9 cellular contexts compared by ENCODE assay signal in the genomic region with DNA sequence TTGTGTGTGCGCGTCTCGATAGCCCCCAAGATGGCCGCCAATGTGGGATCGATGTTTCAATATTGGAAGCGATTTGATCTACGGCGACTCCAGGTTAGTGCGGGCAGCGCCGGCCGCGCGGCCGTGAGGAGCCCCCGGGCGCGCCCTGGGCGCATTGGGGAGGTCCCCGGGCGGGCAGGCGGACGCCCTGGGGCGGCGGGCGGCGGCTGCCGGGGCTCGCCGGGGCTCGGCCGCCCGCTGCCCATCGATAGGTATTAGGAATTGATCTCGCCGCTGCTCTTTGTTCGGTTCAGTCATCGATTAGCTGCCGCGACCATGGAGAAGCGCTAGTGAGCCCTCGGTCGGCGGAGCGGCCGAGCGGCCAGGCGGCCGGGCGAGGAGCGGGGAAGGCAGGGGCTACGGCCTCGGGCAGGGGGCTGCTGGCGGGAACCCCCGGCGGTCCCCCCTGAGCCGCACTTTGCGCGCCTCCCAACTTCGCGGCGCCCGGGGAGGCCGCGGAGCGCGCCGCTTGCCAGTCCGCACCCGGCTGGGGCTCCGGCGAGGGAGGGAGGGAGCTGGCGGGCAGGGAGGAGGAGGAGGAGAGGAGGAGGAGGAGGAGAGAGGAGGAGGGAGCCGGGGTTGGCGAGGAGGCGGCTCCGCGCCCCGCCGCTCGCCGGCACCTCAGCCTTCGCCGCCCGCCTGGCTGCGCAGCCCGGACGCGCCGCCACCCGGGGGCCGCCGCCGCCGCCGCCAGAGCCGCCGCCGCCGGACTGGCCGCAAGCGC. TPM values are rescaled to one million over a fixed set of nuclear protein-coding genes. Genes with fewer than 3 reads are reported as not detected.
DNase-seq lines count a peak whose midpoint lies in the region; TF ChIP-seq lines count a peak whose summit lies in the region.
"Had no signal": no experiment of that assay in that cellular context is flagged by ENCODE, and none has a peak within 500 bp of the region (broad histone marks: within the 10 kb centered on the region; RNA-seq: fewer than 3 reads in every experiment).

Gene CUX2, plus strand, starts transcription at position 18 of the 763 bp plus-strand sequence.

- no peaks in the 10 kb centered on the region for H3K9me3 Mint-ChIP-seq in neural crest cell

- no peaks in the 10 kb centered on the region for H3K36me3 Mint-ChIP-seq in neural crest cell (ENCODE audit: low read depth)

- peak within 1 kb of the TSS; percentile 88 for H3K4me3 Mint-ChIP-seq in neural crest cell

- no peak within 1 kb of the TSS for H3K27ac Mint-ChIP-seq in neural crest cell (ENCODE audit: unreplicated experiment)

- peaks cover 20% of the 10 kb centered on the region for H3K4me1 Mint-ChIP-seq in neural crest cell

- TF ChIP-seq CTCF in neural crest cell (conservative IDR thresholded peaks at IDR 0.05) = no peak

- DNase-seq in Daoy (ENCODE audit: low read depth) (peak; percentile 60), NCI-H526 (lab: John Stamatoyannopoulos, UW) (peak; percentile 35 to 89), cerebellum (ENCODE audit: low spot score) (no peak), neural crest cell (ENCODE audit: low read depth, low spot score) (peak; percentile 41), SHP77 treated with DMSO at 0.1 percent for 48 hours (lab: John Stamatoyannopoulos, UW) (no peak), hepatic stellate cell (ENCODE audit: low spot score) (no peak), NCI-H146 (lab: John Stamatoyannopoulos, UW) (no peak), T1000 (lab: John Stamatoyannopoulos, UW) (no peak)
- DNase-seq: IMR-90 had no signal

- peaks cover 88% of the 10 kb centered on the region for H3K27me3 Mint-ChIP-seq in neural crest cell (ENCODE audit: low read depth)

RNA-seq across cellular contexts. Expression of gene CUX2, which starts in this region (rescaled TPM):
- total RNA-seq in Daoy (2014; rRNA removed; shearing (Covaris generic)) = 0.06 TPM in 2 replicates
- total RNA-seq in cerebellum (11.3 TPM), neural crest cell (5.4 and 5.8 TPM in 2 replicates)
- total RNA-seq: IMR-90 had no signal

Comparison
In these comparisons a context has a peak if more than half of its experiments do, and no peak if none do; other contexts are left out.
1. Peak in DNase-seq in Daoy; RNA of the gene not detected or under 1 TPM.
2. DNase-seq: peak in NCI-H526 (2 of 2) and neural crest cell (single experiment); none in cerebellum (single experiment), SHP77 treated with DMSO at 0.1 percent for 48 hours (single experiment), hepatic stellate cell (single experiment), NCI-H146 (single experiment) and T1000 (single experiment).